Comparison of ENCODE assay signal across 28 cellular contexts in the genomic region with DNA sequence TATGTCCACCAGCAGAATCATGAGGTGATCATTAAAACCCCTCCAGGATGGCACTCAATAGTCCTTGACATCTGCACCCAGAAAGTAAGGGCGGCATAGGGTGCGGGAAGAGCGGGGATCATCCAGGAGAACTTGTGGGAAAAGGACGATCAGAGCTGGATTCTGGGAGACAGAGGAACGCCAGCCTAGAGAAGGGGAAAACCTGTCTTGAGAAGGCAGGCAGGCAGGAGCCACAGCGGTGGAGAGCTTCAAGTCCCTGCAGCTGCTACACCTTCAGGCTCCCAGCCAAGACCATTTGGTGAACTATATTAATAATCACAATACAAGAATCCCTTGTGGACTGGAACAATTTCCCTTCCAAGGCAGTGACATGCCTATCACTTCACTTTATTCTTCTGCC.
"Had no signal": no experiment of that assay in that cellular context is flagged by ENCODE, and none has a peak within 500 bp of the region (broad histone marks: within the 10 kb centered on the region; RNA-seq: fewer than 3 reads in every experiment).

No MANE protein-coding gene starts in this region.

- H3K9me3 Mint-ChIP-seq: activated B cell treated with CpG ODN at 0.5 μM for 24 hours; activated naive CD4-positive, alpha-beta T cell treated with anti-CD3 and anti-CD28 coated beads, Interleukin-2, amount 50 U/mL, for 24 hours; activated naive CD8-positive, alpha-beta T cell treated with anti-CD3 and anti-CD28 coated beads, Interleukin-2, amount 50 U/mL, for 24 hours; dendritic cell treated with granulocyte-macrophage colony-stimulating factor and Interleukin-4, amounts not matched to agents 40 ng/mL and 50 ng/mL, for 4 days; neural crest cell; T-helper 2 cell treated with Interferon-gamma antibody and Interleukin-4, amounts not matched to agents 5 μg/mL and 100 μg/mL, for 36 hours; type B pancreatic cell had no signal

- H3K36me3 ChIP-seq: breast epithelium, left lung, lower lobe of right lung, pancreas, prostate gland, uterus had no signal

- H3K36me3 Mint-ChIP-seq: activated naive CD4-positive, alpha-beta T cell treated with anti-CD3 and anti-CD28 coated beads, Interleukin-2, amount 50 U/mL, for 24 hours; naive thymus-derived CD8-positive, alpha-beta T cell; type B pancreatic cell had no signal

- H3K27me3 ChIP-seq: pancreas, uterus had no signal

- H3K4me3 Mint-ChIP-seq: activated B cell treated with CpG ODN at 0.5 μM for 24 hours; activated naive CD4-positive, alpha-beta T cell treated with anti-CD3 and anti-CD28 coated beads, Interleukin-2, amount 50 U/mL, for 24 hours; activated naive CD8-positive, alpha-beta T cell treated with anti-CD3 and anti-CD28 coated beads, Interleukin-2, amount 50 U/mL, for 24 hours; dendritic cell treated with granulocyte-macrophage colony-stimulating factor and Interleukin-4, amounts not matched to agents 40 ng/mL and 50 ng/mL, for 4 days; naive thymus-derived CD8-positive, alpha-beta T cell; neural crest cell; T-helper 2 cell treated with Interferon-gamma antibody and Interleukin-4, amounts not matched to agents 5 μg/mL and 100 μg/mL, for 36 hours; type B pancreatic cell had no signal

- H3K4me3 ChIP-seq: breast epithelium, left lung, lower lobe of right lung, pancreas, prostate gland, skin epidermis, uterus had no signal

- H3K4me1 Mint-ChIP-seq: activated B cell treated with CpG ODN at 0.5 μM for 24 hours; activated naive CD4-positive, alpha-beta T cell treated with anti-CD3 and anti-CD28 coated beads, Interleukin-2, amount 50 U/mL, for 24 hours; activated naive CD8-positive, alpha-beta T cell treated with anti-CD3 and anti-CD28 coated beads, Interleukin-2, amount 50 U/mL, for 24 hours; naive thymus-derived CD8-positive, alpha-beta T cell; neural crest cell had no signal

- H3K27ac Mint-ChIP-seq: activated B cell treated with CpG ODN at 0.5 μM for 24 hours; activated naive CD4-positive, alpha-beta T cell treated with anti-CD3 and anti-CD28 coated beads, Interleukin-2, amount 50 U/mL, for 24 hours; activated naive CD8-positive, alpha-beta T cell treated with anti-CD3 and anti-CD28 coated beads, Interleukin-2, amount 50 U/mL, for 24 hours; dendritic cell treated with granulocyte-macrophage colony-stimulating factor and Interleukin-4, amounts not matched to agents 40 ng/mL and 50 ng/mL, for 4 days; naive thymus-derived CD8-positive, alpha-beta T cell; T-helper 2 cell treated with Interferon-gamma antibody and Interleukin-4, amounts not matched to agents 5 μg/mL and 100 μg/mL, for 36 hours; type B pancreatic cell had no signal

- ATAC-seq: activated naive CD8-positive, alpha-beta T cell treated with anti-CD3 and anti-CD28 coated beads, Interleukin-2, amount 50 U/mL, for 24 hours; left lung; lower lobe of right lung; naive thymus-derived CD8-positive, alpha-beta T cell; pancreas; sciatic nerve; stimulated activated naive CD8-positive, alpha-beta T cell treated with anti-CD3 and anti-CD28 coated beads, Interleukin-15, Interleukin-2, amounts not matched to agents 100 U/mL and 50 U/mL, for 24 hours had no signal

- H3K27me3 Mint-ChIP-seq: activated B cell treated with CpG ODN at 0.5 μM for 24 hours had no signal

- H3K9me3 ChIP-seq: left lung, lower lobe of right lung, pancreas, prostate gland, uterus had no signal

- H3K4me1 ChIP-seq: breast epithelium, left lung, lower lobe of right lung, pancreas, prostate gland, uterus had no signal

- H3K27ac ChIP-seq: breast epithelium, left lung, lower lobe of right lung, pancreas, prostate gland, skin epidermis, uterus had no signal

- DNase-seq: activated B cell treated with CpG ODN at 0.5 μM for 24 hours; activated CD4-positive, alpha-beta T cell treated with anti-CD3 and anti-CD28 coated beads, Interleukin-2, amount 50 U/mL, for 1 hour; activated gamma-delta T cell; activated naive CD8-positive, alpha-beta T cell treated with anti-CD3 and anti-CD28 coated beads, Interleukin-2, amount 50 U/mL, for 24 hours; activated T-cell treated with anti-CD3 and anti-CD28 coated beads, Interleukin-2, amount 50 U/mL, for 1 hour; amygdala; central memory CD4-positive, alpha-beta T cell; effector CD4-positive, alpha-beta T cell; left lung; lower lobe of right lung; mesenchymal stem cell; nucleus accumbens; pancreas; retina; stimulated activated CD4-positive, alpha-beta T cell treated with anti-CD3 and anti-CD28 coated beads, Interleukin-12 subunit alpha, Interleukin-12 subunit beta, amount 100 ng/mL, for 4 hours; stimulated activated CD4-positive, alpha-beta T cell treated with anti-CD3 and anti-CD28 coated beads, Interleukin-4, amount 100 ng/mL, for 1 hour; stimulated activated naive CD8-positive, alpha-beta T cell treated with anti-CD3 and anti-CD28 coated beads, Interleukin-15, Interleukin-2, amounts not matched to agents 100 U/mL and 50 U/mL, for 24 hours; uterus had no signal
